In the genomic region with DNA sequence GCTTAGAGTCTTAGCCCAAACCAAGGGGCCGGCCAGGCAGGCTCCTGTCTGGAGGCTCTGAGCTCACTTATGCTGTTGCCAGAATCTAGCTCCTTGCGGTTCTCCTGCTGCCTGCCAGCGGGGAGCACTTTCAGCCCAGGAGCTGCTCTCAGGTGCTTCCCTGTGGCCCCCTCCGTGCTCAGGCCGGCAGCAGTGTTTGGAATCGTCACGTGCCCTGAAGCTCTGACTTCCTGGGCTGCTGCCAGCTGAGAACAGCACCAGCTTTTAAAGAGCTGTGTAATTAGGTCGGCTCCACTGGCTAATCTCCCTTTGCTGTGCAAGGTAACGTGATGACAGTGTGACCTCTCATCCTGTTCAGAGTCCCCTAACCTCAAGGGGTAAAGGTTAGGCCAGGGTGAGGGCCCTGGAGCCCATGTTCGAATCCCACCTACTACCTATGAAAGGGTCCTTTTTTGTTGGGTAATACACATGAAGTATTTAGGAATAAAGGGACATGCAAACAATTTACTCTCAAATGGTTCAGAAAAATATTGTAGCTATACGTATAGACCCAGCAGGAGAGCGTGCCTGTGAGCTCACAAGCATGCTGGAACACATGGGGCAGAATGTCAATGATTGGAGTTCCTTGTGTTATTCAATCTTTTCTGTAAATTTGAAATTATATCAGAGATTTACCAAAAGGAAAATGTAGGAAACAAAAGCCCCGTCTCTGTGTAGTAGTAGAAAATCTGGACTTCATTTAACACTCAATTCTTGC, we compare ENCODE assay signal across 8 cellular contexts. TPM values are rescaled to one million over a fixed set of nuclear protein-coding genes. Genes with fewer than 3 reads are reported as not detected.
DNase-seq lines count a peak whose midpoint lies in the region; ATAC-seq and TF ChIP-seq lines count a peak whose summit lies in the region.

No MANE protein-coding gene starts in this region.

- ATAC-seq in GM18907 (IDR thresholded peaks at IDR 0.05; ENCODE audit: unreplicated experiment), result no peak
- no peak for ATAC-seq in GM21381 (IDR thresholded peaks at IDR 0.05; ENCODE audit: unreplicated experiment)

- peak; percentile 81 for DNase-seq in COLO668 (lab: John Stamatoyannopoulos, UW; ENCODE audit: unreplicated experiment)
- DNase-seq in Jurkat, Clone E6-1 (ENCODE audit: low read depth, low spot score), result peak; percentile 71
- peak; percentile 21 for DNase-seq in RWPE1 (ENCODE audit: low spot score)
- DNase-seq in fibroblast of mammary gland (ENCODE audit: low read depth), result peak; percentile 33
- DNase-seq in pons (ENCODE audit: low spot score), result peak; percentile 49
- no peak for DNase-seq in SKM-1 (lab: John Stamatoyannopoulos, UW; ENCODE audit: unreplicated experiment)

- POLR2A ChIA-PET in RWPE1 (lab: Yijun Ruan, JAX; ENCODE audit: low non-redundant PET), result no interaction called here

- no peak overlapping the region for H3K4me3 ChIP-seq in Jurkat, Clone E6-1 (ENCODE audit: low read length)
- H3K4me3 ChIP-seq in fibroblast of mammary gland (ENCODE audit: control insufficient read depth, low read depth, low read length), result no peak overlapping the region

- peak overlapping the region; percentile 38 for H3K27ac ChIP-seq in RWPE1

- TF ChIP-seq CTCF in RWPE1 (conservative IDR thresholded peaks at IDR 0.05; ENCODE audit: low read depth) (no peak), fibroblast of mammary gland (conservative IDR thresholded peaks at IDR 0.05; ENCODE audit: control insufficient read depth, insufficient read depth, low read depth, low read length) (no peak)

- CTCF ChIA-PET in RWPE1 (lab: Yijun Ruan, JAX), result interaction anchor here (0.6 kb wide), 1 partner anchor 584 kb away, joined by 3 read pairs; no protein-coding TSS in a partner anchor

RNA-seq across cellular contexts. Expression of gene ZNF862, which starts 16.6 kb away (rescaled TPM):
- 8.1 TPM for polyA plus RNA-seq in Jurkat, Clone E6-1 (2012; ENCODE audit: insufficient read depth, insufficient read length)

RNA-seq across cellular contexts. Expression of gene ATP6V0E2, which starts 19.0 kb away (rescaled TPM):
- polyA plus RNA-seq in Jurkat, Clone E6-1 (2012; ENCODE audit: insufficient read depth, insufficient read length), result 70.2 TPM
